ENCODE assay signal across 8 cellular contexts in genomic region chr17:8436169-8436932, GRCh38. TPM values are rescaled to one million over a fixed set of nuclear protein-coding genes. Genes with fewer than 3 reads are reported as not detected.
DNase-seq lines count a peak whose midpoint lies in the region; ATAC-seq and TF ChIP-seq lines count a peak whose summit lies in the region.

No MANE protein-coding gene starts in this region.

- TF ChIP-seq CTCF in BE2C (IDR thresholded peaks at IDR 0.05; ENCODE audit: low read depth, low read length), result no peak
- TF ChIP-seq CTCF in foreskin fibroblast (IDR thresholded peaks at IDR 0.05; ENCODE audit: low read depth, low read length), result peak; percentile 1

- H3K27me3 ChIP-seq in BE2C (no peaks in the 10 kb centered on the region), neuron (ENCODE audit: insufficient read depth, low read length) (no peaks in the 10 kb centered on the region)

- peak overlapping the region; percentile 85 for H3K27ac ChIP-seq in substantia nigra (ENCODE audit: low read depth, low read length, poor library complexity, severe bottlenecking)

- H3K36me3 ChIP-seq in BE2C, result no peaks in the 10 kb centered on the region
- H3K36me3 ChIP-seq in neuron (ENCODE audit: insufficient read depth, low read length), result no peaks in the 10 kb centered on the region

- peak overlapping the region; percentile 81 for H3K4me3 ChIP-seq in BE2C (ENCODE audit: low read depth, low read length)
- peak overlapping the region; percentile 86 to 97 for H3K4me3 ChIP-seq in foreskin fibroblast (ENCODE audit: low read depth in 1 of 2, low read length in 2 of 2)
- peak overlapping the region; percentile 88 for H3K4me3 ChIP-seq in neuron (ENCODE audit: low read length)

- H3K4me1 ChIP-seq in BE2C (0 out of 2 replicates have a peak, but pooled peaks cover 3% of the 10 kb centered on the region), neuron (ENCODE audit: insufficient read depth, low read length) (peaks cover 9% of the 10 kb centered on the region)

- peak; percentile 60 for ATAC-seq in HG03439 (IDR thresholded peaks at IDR 0.05; ENCODE audit: unreplicated experiment)

- H3K9me3 ChIP-seq in BE2C (no peaks in the 10 kb centered on the region), neuron (ENCODE audit: low read length) (no peaks in the 10 kb centered on the region)

- peak overlapping the region; percentile 89 for H2AFZ ChIP-seq in neuron (ENCODE audit: low read depth, low read length)

- DNase-seq in BE2C (peak; percentile 31), GM19238 (ENCODE audit: insufficient read length, low spot score) (peak; percentile 33), foreskin fibroblast (peak; percentile 55 to 74), substantia nigra (lab: John Stamatoyannopoulos, UW) (peak in 32 of 49 donors; percentile 4 to 88 (median 60))
- peak; percentile 88 for DNase-seq in activated effector memory CD4-positive, alpha-beta T cell treated with anti-CD3 and anti-CD28 coated beads, Interleukin-2, amount 50 U/mL, for 16 hours

TF ChIP-seq in PFSK-1, 5 proteins besides CTCF, POLR2A, EP300 and RAD21:
- no peak for TF ChIP-seq REST (IDR thresholded peaks at IDR 0.05; ENCODE audit: insufficient read depth in 1 of 2, low read depth in 2 of 2, low read length in 2 of 2)
- no peak for TF ChIP-seq POLR2AphosphoS5 (IDR thresholded peaks at IDR 0.05; ENCODE audit: low read depth, low read length)
- TF ChIP-seq FOXP2 (optimal IDR thresholded peaks at IDR 0.05; ENCODE audit: borderline replicate concordance, extremely low read depth, extremely low read length, insufficient read depth), result no peak
- TF ChIP-seq SIN3A (IDR thresholded peaks at IDR 0.05; ENCODE audit: borderline replicate concordance, insufficient read depth, low read length), result 0 out of 2 replicates have a peak, but pooled peaks have one; percentile 28
- TF ChIP-seq TAF1 (IDR thresholded peaks at IDR 0.05; ENCODE audit: borderline replicate concordance, insufficient read depth, low read length), result no peak
TF ChIP-seq in PFSK-1: peak in this region for 1.

RNA-seq across cellular contexts. Expression of gene NDEL1, which starts 0.7 kb away (rescaled TPM):
- 21.7 TPM for polyA plus RNA-seq in BE2C (2012; ENCODE audit: insufficient read depth, insufficient read length, low read depth)
- 63.5 TPM for polyA plus RNA-seq in PFSK-1 (2012; ENCODE audit: insufficient read length, low read depth)

RNA-seq across cellular contexts. Expression of gene RNF222, which starts 38.7 kb away (rescaled TPM):
- not detected for polyA plus RNA-seq in BE2C (2012; ENCODE audit: insufficient read depth, insufficient read length, low read depth)
- not detected for polyA plus RNA-seq in PFSK-1 (2012; ENCODE audit: insufficient read length, low read depth)

RNA-seq across cellular contexts. Expression of gene RPL26, which starts 53.4 kb away (rescaled TPM):
- 620 TPM for polyA plus RNA-seq in BE2C (2012; ENCODE audit: insufficient read depth, insufficient read length, low read depth)
- 3,377 TPM for polyA plus RNA-seq in PFSK-1 (2012; ENCODE audit: insufficient read length, low read depth)

Comparison
In these comparisons a context has a peak if more than half of its experiments do, and no peak if none do; other contexts are left out.
1. Peak in every context shown above with its lines: DNase-seq, ATAC-seq, H3K4me3 ChIP-seq and H3K27ac ChIP-seq.
2. DNase-seq: peak in every context shown above with its lines; median percentile 88 in activated effector memory CD4-positive, alpha-beta T cell treated with anti-CD3 and anti-CD28 coated beads, Interleukin-2, amount 50 U/mL, for 16 hours; 64 in foreskin fibroblast; 60 in substantia nigra; 33 in GM19238; 31 in BE2C.